ENCODE assay signal across 11 cellular contexts in the genomic region with DNA sequence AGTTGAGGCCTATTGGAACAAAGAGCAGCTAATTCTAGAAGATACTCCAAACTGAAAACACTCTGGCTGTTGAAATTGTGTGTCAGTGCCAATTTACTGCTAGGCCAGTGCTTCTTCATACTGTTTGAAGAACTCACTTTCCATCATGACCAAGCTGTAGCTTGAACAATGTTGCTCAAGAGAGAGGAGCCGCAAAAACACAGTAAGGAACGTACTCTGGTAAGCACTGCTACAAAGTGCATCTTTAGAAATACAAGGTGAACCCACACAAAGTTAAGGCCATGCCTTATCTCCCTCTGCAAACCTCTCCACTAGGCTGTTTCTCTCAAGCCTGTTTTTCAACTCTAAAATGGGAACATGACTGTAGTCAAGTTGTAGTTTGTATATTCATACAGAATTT.
A peak's percentile ranks its signal among the peaks of the same experiment; 100 is the strongest.
DNase-seq lines count a peak whose midpoint lies in the region; ATAC-seq and TF ChIP-seq lines count a peak whose summit lies in the region.
"Had no signal": no experiment of that assay in that cellular context is flagged by ENCODE, and none has a peak within 500 bp of the region (broad histone marks: within the 10 kb centered on the region; RNA-seq: fewer than 3 reads in every experiment).

No MANE protein-coding gene starts in this region.

- no peaks in the 10 kb centered on the region for H3K27me3 Mint-ChIP-seq in activated naive CD4-positive, alpha-beta T cell treated with anti-CD3 and anti-CD28 coated beads, Interleukin-2, amount 10 ng/mL, durations not matched to agents 7 days and 5 days

- H3K36me3 ChIP-seq in ascending aorta (peaks cover 29 to 68% of the 10 kb centered on the region in 2 donors), neutrophil (no peaks in the 10 kb centered on the region), upper lobe of right lung (peaks cover 72% of the 10 kb centered on the region)

- H3K4me1 Mint-ChIP-seq in activated naive CD4-positive, alpha-beta T cell treated with anti-CD3 and anti-CD28 coated beads, Interleukin-2, amount 10 ng/mL, durations not matched to agents 7 days and 5 days = peaks cover 63% of the 10 kb centered on the region

- H3K27ac Mint-ChIP-seq in activated naive CD4-positive, alpha-beta T cell treated with anti-CD3 and anti-CD28 coated beads, Interleukin-2, amount 10 ng/mL, durations not matched to agents 7 days and 5 days = peak overlapping the region; percentile 29
- peak overlapping the region in 1 of 2 donors; percentile 46 for H3K27ac Mint-ChIP-seq in activated naive CD4-positive, alpha-beta T cell treated with anti-CD3 and anti-CD28 coated beads, Interleukin-2, amount 50 U/mL, for 72 hours

- H3K4me1 ChIP-seq in ascending aorta (peaks cover 31 to 79% of the 10 kb centered on the region in 2 donors), neutrophil (ENCODE audit: control insufficient read depth in 1 of 2, insufficient read depth in 1 of 2, low read depth in 1 of 2, low read length in 1 of 2) (peaks cover 57 to 59% of the 10 kb centered on the region in 2 experiments), upper lobe of right lung (peaks cover 58% of the 10 kb centered on the region)

- ATAC-seq in activated naive CD4-positive, alpha-beta T cell treated with anti-CD3 and anti-CD28 coated beads, Interleukin-2, amount 50 U/mL, for 72 hours = no peak
- ATAC-seq in upper lobe of right lung = peak; percentile 40
- no peak for ATAC-seq in GM19328 (IDR thresholded peaks at IDR 0.05; ENCODE audit: unreplicated experiment)

- CTCF ChIA-PET in activated naive CD4-positive, alpha-beta T cell treated with anti-CD3 and anti-CD28 coated beads, Interleukin-2, amount 10 ng/mL, durations not matched to agents 7 days and 5 days (lab: Charles Lee) = interaction anchor here (1.0 to 7.1 kb wide), 7 partner anchors 15 to 149 kb away, joined by 3 to 57 read pairs (median 5); a partner anchor contains a TSS

- intact Hi-C loops in ascending aorta (cut with DNase I) = no loop called here
- intact Hi-C loops in upper lobe of right lung (cut with DNase I) = loop anchor here (10.0 kb wide), 1 partner anchor 88 kb away; no protein-coding TSS in a partner anchor

- no peak for DNase-seq in activated naive CD4-positive, alpha-beta T cell treated with anti-CD3 and anti-CD28 coated beads, Interleukin-2, amount 10 ng/mL, durations not matched to agents 7 days and 5 days
- DNase-seq in activated naive CD4-positive, alpha-beta T cell treated with anti-CD3 and anti-CD28 coated beads, Interleukin-2, amount 50 U/mL, for 72 hours (ENCODE audit: low spot score in 2 of 2) = no peak
- no peak for DNase-seq in ascending aorta (ENCODE audit: low spot score in 2 of 2)
- DNase-seq in upper lobe of right lung = no peak
- no peak for DNase-seq in dermis blood vessel endothelial cell
- DNase-seq in NCI-H748 treated with DMSO at 0.1 percent for 48 hours (lab: John Stamatoyannopoulos, UW) = no peak
- DNase-seq: activated CD8-positive, alpha-beta memory T cell treated with anti-CD3 and anti-CD28 coated beads, Interleukin-2, amount 50 U/mL, for 4 hours; NCI-H2081 treated with DMSO at 0.1 percent for 48 hours; SIG-M5 had no signal

- H3K27me3 ChIP-seq in ascending aorta = no peaks in the 10 kb centered on the region
- no peaks in the 10 kb centered on the region for H3K27me3 ChIP-seq in neutrophil
- no peaks in the 10 kb centered on the region for H3K27me3 ChIP-seq in upper lobe of right lung

- no peak for TF ChIP-seq CTCF in ascending aorta (IDR thresholded peaks at IDR 0.05)
- no peak for TF ChIP-seq CTCF in neutrophil (IDR thresholded peaks at IDR 0.05)
- TF ChIP-seq CTCF in upper lobe of right lung (IDR thresholded peaks at IDR 0.05) = no peak

- H3K4me3 ChIP-seq in ascending aorta (no peak overlapping the region), neutrophil (ENCODE audit: low read depth in 1 of 2, low read length in 1 of 2) (no peak overlapping the region), upper lobe of right lung (no peak overlapping the region)

- no peak overlapping the region for H3K4me3 Mint-ChIP-seq in activated naive CD4-positive, alpha-beta T cell treated with anti-CD3 and anti-CD28 coated beads, Interleukin-2, amount 10 ng/mL, durations not matched to agents 7 days and 5 days

- H3K9me3 Mint-ChIP-seq in activated naive CD4-positive, alpha-beta T cell treated with anti-CD3 and anti-CD28 coated beads, Interleukin-2, amount 10 ng/mL, durations not matched to agents 7 days and 5 days = no peaks in the 10 kb centered on the region
- no peaks in the 10 kb centered on the region for H3K9me3 Mint-ChIP-seq in activated naive CD4-positive, alpha-beta T cell treated with anti-CD3 and anti-CD28 coated beads, Interleukin-2, amount 50 U/mL, for 72 hours

- peaks cover 41% of the 10 kb centered on the region for H3K36me3 Mint-ChIP-seq in activated naive CD4-positive, alpha-beta T cell treated with anti-CD3 and anti-CD28 coated beads, Interleukin-2, amount 10 ng/mL, durations not matched to agents 7 days and 5 days
- H3K36me3 Mint-ChIP-seq in activated naive CD4-positive, alpha-beta T cell treated with anti-CD3 and anti-CD28 coated beads, Interleukin-2, amount 50 U/mL, for 72 hours = peaks cover 0 to 48% of the 10 kb centered on the region in 2 donors

- no peaks in the 10 kb centered on the region for H3K9me3 ChIP-seq in ascending aorta
- no peaks in the 10 kb centered on the region for H3K9me3 ChIP-seq in neutrophil
- H3K9me3 ChIP-seq in upper lobe of right lung = no peaks in the 10 kb centered on the region

- H3K27ac ChIP-seq in ascending aorta (peak overlapping the region; percentile 62 to 74), neutrophil (peak overlapping the region; percentile 77), upper lobe of right lung (peak overlapping the region; percentile 12)

Comparison
In these comparisons a context has a peak if more than half of its experiments do, and no peak if none do; other contexts are left out.
1. H3K27ac ChIP-seq: peak in every context shown above with its lines; median percentile 77 in neutrophil; 68 in ascending aorta; 12 in upper lobe of right lung.